In genomic region chr6:127459231-127459641, GRCh38 we compare ENCODE assay signal across 8 cellular contexts.
DNase-seq lines count a peak whose midpoint lies in the region; ATAC-seq and TF ChIP-seq lines count a peak whose summit lies in the region.

Gene KIAA0408 (minus strand): TSS chr6:127459389. CDS start chr6:127453981, 5,408 bp downstream.

- CTCF ChIA-PET in HEK293 (lab: Yijun Ruan, JAX): interaction anchor here (0.6 to 2.0 kb wide), 8 partner anchors 10 to 1393 kb away, joined by 3 to 11 read pairs (median 4); no protein-coding TSS in a partner anchor

- no peaks in the 10 kb centered on the region for H3K9me3 ChIP-seq in HEK293 (ENCODE audit: control insufficient read depth, insufficient read depth, low read depth, low read length)

- H3K4me3 ChIP-seq in HEK293 (ENCODE audit: low read depth, low read length): no peak within 1 kb of the TSS

- no peak for TF ChIP-seq CTCF in HEK293 (tag by site-specific recombination; IDR thresholded peaks at IDR 0.05)

- POLR2A ChIA-PET in HEK293 (lab: Yijun Ruan, JAX): no interaction called here

- ATAC-seq in HG03025 (IDR thresholded peaks at IDR 0.05; ENCODE audit: low FRiP score, unreplicated experiment): no peak
- ATAC-seq in GM19035 (IDR thresholded peaks at IDR 0.05; ENCODE audit: unreplicated experiment): no peak
- no peak for ATAC-seq in HG03571 (IDR thresholded peaks at IDR 0.05; ENCODE audit: unreplicated experiment)
- no peak for ATAC-seq in HG03469 (IDR thresholded peaks at IDR 0.05; ENCODE audit: unreplicated experiment)

- no peaks in the 10 kb centered on the region for H3K36me3 ChIP-seq in HEK293 (ENCODE audit: control insufficient read depth in 2 of 2, insufficient read depth in 1 of 2, low read length in 2 of 2)

- DNase-seq in amniotic epithelial cell (ENCODE audit: low read depth) (peak; percentile 62), iPS-NIHi11 (ENCODE audit: low spot score) (peak; percentile 82), smooth muscle cell of the brain vasculature (ENCODE audit: low read depth, low spot score) (peak; percentile 43)

- peaks cover 13% of the 10 kb centered on the region for H3K4me1 ChIP-seq in HEK293 (ENCODE audit: control insufficient read depth, insufficient read depth, low read length)

- H3K27ac ChIP-seq in HEK293 (ENCODE audit: extremely low read depth, low read depth, low read length): no peak within 1 kb of the TSS

TF ChIP-seq in HEK293, 187 proteins besides CTCF, POLR2A, EP300 and RAD21 (continues in another document):
- TF ChIP-seq SETDB1 (IDR thresholded peaks at IDR 0.05; ENCODE audit: insufficient read length, low read length) (no peak), GLIS2 (tag by site-specific recombination; IDR thresholded peaks at IDR 0.05) (no peak), OSR2 (tag by site-specific recombination; IDR thresholded peaks at IDR 0.05) (peak; percentile 63; the same call in 1 of the 2 replicates), ZFP3 (tag by site-specific recombination; IDR thresholded peaks at IDR 0.05; ENCODE audit: low read depth) (no peak), ZNF629 (tag by site-specific recombination; IDR thresholded peaks at IDR 0.05) (peak; percentile 81), ZNF660 (tag by site-specific recombination; IDR thresholded peaks at IDR 0.05) (0 out of 2 replicates have a peak, but pooled peaks have one; percentile 12), ZNF610 (tag by site-specific recombination; IDR thresholded peaks at IDR 0.05; ENCODE audit: borderline replicate concordance) (no peak), KLF9 (tag by site-specific recombination; IDR thresholded peaks at IDR 0.05; ENCODE audit: low read depth) (no peak), ZNF335 (tag by site-specific recombination; conservative IDR thresholded peaks at IDR 0.05) (no peak), MZF1 (tag by site-specific recombination; IDR thresholded peaks at IDR 0.05; ENCODE audit: borderline replicate concordance) (peak; percentile 97; the same call in 1 of the 2 replicates), ZNF2 (tag by site-specific recombination; IDR thresholded peaks at IDR 0.05) (no peak), ZBTB7A (tag by site-specific recombination; IDR thresholded peaks at IDR 0.05; ENCODE audit: low read depth) (no peak), PRDM1 (tag by site-specific recombination; IDR thresholded peaks at IDR 0.05) (0 out of 2 replicates have a peak, but pooled peaks have one; percentile 29), PRDM10 (tag by site-specific recombination; IDR thresholded peaks at IDR 0.05) (peak; percentile 52; the same call in 1 of the 2 replicates), MEIS1 (CRISPR knock-in tag; IDR thresholded peaks at IDR 0.05; ENCODE audit: borderline replicate concordance) (no peak)
- TF ChIP-seq, protein P1, sequence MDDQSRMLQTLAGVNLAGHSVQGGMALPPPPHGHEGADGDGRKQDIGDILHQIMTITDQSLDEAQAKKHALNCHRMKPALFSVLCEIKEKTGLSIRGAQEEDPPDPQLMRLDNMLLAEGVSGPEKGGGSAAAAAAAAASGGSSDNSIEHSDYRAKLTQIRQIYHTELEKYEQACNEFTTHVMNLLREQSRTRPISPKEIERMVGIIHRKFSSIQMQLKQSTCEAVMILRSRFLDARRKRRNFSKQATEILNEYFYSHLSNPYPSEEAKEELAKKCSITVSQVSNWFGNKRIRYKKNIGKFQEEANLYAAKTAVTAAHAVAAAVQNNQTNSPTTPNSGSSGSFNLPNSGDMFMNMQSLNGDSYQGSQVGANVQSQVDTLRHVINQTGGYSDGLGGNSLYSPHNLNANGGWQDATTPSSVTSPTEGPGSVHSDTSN (CRISPR knock-in tag; IDR thresholded peaks at IDR 0.05): no peak
- TF ChIP-seq, protein P2, sequence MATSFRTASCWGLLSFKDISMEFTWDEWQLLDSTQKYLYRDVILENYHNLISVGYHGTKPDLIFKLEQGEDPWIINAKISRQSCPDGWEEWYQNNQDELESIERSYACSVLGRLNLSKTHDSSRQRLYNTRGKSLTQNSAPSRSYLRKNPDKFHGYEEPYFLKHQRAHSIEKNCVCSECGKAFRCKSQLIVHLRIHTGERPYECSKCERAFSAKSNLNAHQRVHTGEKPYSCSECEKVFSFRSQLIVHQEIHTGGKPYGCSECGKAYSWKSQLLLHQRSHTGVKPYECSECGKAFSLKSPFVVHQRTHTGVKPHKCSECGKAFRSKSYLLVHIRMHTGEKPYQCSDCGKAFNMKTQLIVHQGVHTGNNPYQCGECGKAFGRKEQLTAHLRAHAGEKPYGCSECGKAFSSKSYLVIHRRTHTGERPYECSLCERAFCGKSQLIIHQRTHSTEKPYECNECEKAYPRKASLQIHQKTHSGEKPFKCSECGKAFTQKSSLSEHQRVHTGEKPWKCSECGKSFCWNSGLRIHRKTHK (tag by site-specific recombination; IDR thresholded peaks at IDR 0.05): no peak
- TF ChIP-seq, protein P3, sequence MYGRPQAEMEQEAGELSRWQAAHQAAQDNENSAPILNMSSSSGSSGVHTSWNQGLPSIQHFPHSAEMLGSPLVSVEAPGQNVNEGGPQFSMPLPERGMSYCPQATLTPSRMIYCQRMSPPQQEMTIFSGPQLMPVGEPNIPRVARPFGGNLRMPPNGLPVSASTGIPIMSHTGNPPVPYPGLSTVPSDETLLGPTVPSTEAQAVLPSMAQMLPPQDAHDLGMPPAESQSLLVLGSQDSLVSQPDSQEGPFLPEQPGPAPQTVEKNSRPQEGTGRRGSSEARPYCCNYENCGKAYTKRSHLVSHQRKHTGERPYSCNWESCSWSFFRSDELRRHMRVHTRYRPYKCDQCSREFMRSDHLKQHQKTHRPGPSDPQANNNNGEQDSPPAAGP (tag by site-specific recombination; IDR thresholded peaks at IDR 0.05): no peak
- TF ChIP-seq, protein P4, sequence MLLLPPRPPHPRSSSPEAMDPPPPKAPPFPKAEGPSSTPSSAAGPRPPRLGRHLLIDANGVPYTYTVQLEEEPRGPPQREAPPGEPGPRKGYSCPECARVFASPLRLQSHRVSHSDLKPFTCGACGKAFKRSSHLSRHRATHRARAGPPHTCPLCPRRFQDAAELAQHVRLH (tag by site-specific recombination; IDR thresholded peaks at IDR 0.05): no peak
- TF ChIP-seq, protein P5, sequence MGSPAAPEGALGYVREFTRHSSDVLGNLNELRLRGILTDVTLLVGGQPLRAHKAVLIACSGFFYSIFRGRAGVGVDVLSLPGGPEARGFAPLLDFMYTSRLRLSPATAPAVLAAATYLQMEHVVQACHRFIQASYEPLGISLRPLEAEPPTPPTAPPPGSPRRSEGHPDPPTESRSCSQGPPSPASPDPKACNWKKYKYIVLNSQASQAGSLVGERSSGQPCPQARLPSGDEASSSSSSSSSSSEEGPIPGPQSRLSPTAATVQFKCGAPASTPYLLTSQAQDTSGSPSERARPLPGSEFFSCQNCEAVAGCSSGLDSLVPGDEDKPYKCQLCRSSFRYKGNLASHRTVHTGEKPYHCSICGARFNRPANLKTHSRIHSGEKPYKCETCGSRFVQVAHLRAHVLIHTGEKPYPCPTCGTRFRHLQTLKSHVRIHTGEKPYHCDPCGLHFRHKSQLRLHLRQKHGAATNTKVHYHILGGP (tag by site-specific recombination; IDR thresholded peaks at IDR 0.05): no peak
- TF ChIP-seq, protein P6, sequence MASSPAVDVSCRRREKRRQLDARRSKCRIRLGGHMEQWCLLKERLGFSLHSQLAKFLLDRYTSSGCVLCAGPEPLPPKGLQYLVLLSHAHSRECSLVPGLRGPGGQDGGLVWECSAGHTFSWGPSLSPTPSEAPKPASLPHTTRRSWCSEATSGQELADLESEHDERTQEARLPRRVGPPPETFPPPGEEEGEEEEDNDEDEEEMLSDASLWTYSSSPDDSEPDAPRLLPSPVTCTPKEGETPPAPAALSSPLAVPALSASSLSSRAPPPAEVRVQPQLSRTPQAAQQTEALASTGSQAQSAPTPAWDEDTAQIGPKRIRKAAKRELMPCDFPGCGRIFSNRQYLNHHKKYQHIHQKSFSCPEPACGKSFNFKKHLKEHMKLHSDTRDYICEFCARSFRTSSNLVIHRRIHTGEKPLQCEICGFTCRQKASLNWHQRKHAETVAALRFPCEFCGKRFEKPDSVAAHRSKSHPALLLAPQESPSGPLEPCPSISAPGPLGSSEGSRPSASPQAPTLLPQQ (tag by site-specific recombination; IDR thresholded peaks at IDR 0.05): no peak
